9 cellular contexts compared by ENCODE assay signal in genomic region chr22:40415531-40416266, GRCh38. TPM values are rescaled to one million over a fixed set of nuclear protein-coding genes. Genes with fewer than 3 reads are reported as not detected.
A peak's percentile ranks its signal among the peaks of the same experiment; 100 is the strongest.
DNase-seq lines count a peak whose midpoint lies in the region; ATAC-seq, FAIRE-seq and TF ChIP-seq lines count a peak whose summit lies in the region.
"Had no signal": no experiment of that assay in that cellular context is flagged by ENCODE, and none has a peak within 500 bp of the region (broad histone marks: within the 10 kb centered on the region; RNA-seq: fewer than 3 reads in every experiment).

No MANE protein-coding gene starts in this region.

- no peak overlapping the region for H3K9ac ChIP-seq in astrocyte (ENCODE audit: low read length)

- H3K36me3 ChIP-seq in astrocyte (ENCODE audit: insufficient read depth, low read length), result peaks cover 16% of the 10 kb centered on the region

- H3K9me3 Mint-ChIP-seq in IgD-negative memory B cell, result peaks cover 0 to 1% (median 0%) of the 10 kb centered on the region in 3 donors
- no peaks in the 10 kb centered on the region for H3K9me3 Mint-ChIP-seq in astrocyte (ENCODE audit: unreplicated experiment)
- H3K9me3 Mint-ChIP-seq in nephron, result no peaks in the 10 kb centered on the region

- H3K79me2 ChIP-seq in astrocyte (ENCODE audit: insufficient read depth, low read length), result peaks cover 4% of the 10 kb centered on the region

- ATAC-seq in HG02759 (IDR thresholded peaks at IDR 0.05; ENCODE audit: unreplicated experiment) (no peak), GM18861 (IDR thresholded peaks at IDR 0.05; ENCODE audit: unreplicated experiment) (no peak)

- TF ChIP-seq CTCF in GM10266 (IDR thresholded peaks at IDR 0.05; ENCODE audit: control insufficient read depth, insufficient read depth, low read depth, missing control alignments) (no peak), astrocyte (IDR thresholded peaks at IDR 0.05; ENCODE audit: insufficient read depth, low read depth, low read length) (no peak), nephron (IDR thresholded peaks at IDR 0.05; ENCODE audit: unreplicated experiment in 3 of 3) (no peak)

- H2AFZ ChIP-seq in astrocyte (ENCODE audit: low read depth, low read length), result no peak overlapping the region

- H3K27ac Mint-ChIP-seq in IgD-negative memory B cell (peak overlapping the region; percentile 20 to 93 (median 93)), astrocyte (ENCODE audit: unreplicated experiment) (peak overlapping the region; percentile 78), nephron (peak overlapping the region; percentile 86 to 92 (median 92))

- H3K4me1 ChIP-seq in astrocyte (ENCODE audit: insufficient read depth, low read length), result peaks cover 4% of the 10 kb centered on the region

- H3K36me3 Mint-ChIP-seq in IgD-negative memory B cell (peaks cover 4% of the 10 kb centered on the region), astrocyte (ENCODE audit: low read depth, unreplicated experiment) (peaks cover 3% of the 10 kb centered on the region), nephron (ENCODE audit: low read depth) (peaks cover 42% of the 10 kb centered on the region)

- H3K4me1 Mint-ChIP-seq in IgD-negative memory B cell (peaks cover 38 to 47% (median 46%) of the 10 kb centered on the region in 3 donors), astrocyte (ENCODE audit: low read depth, unreplicated experiment) (peaks cover 2% of the 10 kb centered on the region), nephron (peaks cover 37% of the 10 kb centered on the region)

- DNase-seq in GM10266 (ENCODE audit: extremely low spot score) (peak; percentile 74), astrocyte (ENCODE audit: low read depth) (no peak), A172 (ENCODE audit: low spot score) (no peak), cerebellar cortex (ENCODE audit: low spot score) (no peak)
- DNase-seq: NCI-H774 had no signal

- no peaks in the 10 kb centered on the region for H3K27me3 ChIP-seq in astrocyte (ENCODE audit: insufficient read depth, low read length)

- no peak for FAIRE-seq in astrocyte (lab: Jason Lieb, UNC)

- no peak overlapping the region for H3K27ac ChIP-seq in astrocyte (ENCODE audit: low read depth, low read length)

- peaks cover 1% of the 10 kb centered on the region for H3K27me3 Mint-ChIP-seq in IgD-negative memory B cell
- no peaks in the 10 kb centered on the region for H3K27me3 Mint-ChIP-seq in astrocyte (ENCODE audit: low read depth, unreplicated experiment)
- no peaks in the 10 kb centered on the region for H3K27me3 Mint-ChIP-seq in nephron (ENCODE audit: low read depth)

- no peaks in the 10 kb centered on the region for H3K9me3 ChIP-seq in astrocyte (ENCODE audit: insufficient read depth, low read depth, low read length)

- peaks cover 78% of the 10 kb centered on the region for H4K20me1 ChIP-seq in astrocyte (ENCODE audit: insufficient read depth, low read length)

- H3K4me2 ChIP-seq in astrocyte (ENCODE audit: low read length), result no peak overlapping the region

- H3K4me3 Mint-ChIP-seq in IgD-negative memory B cell (peak overlapping the region; percentile 71 to 91 (median 86)), astrocyte (ENCODE audit: unreplicated experiment) (no peak overlapping the region), nephron (peak overlapping the region in 1 of 3 experiments; percentile 37)

- no peak overlapping the region for H3K4me3 ChIP-seq in astrocyte (ENCODE audit: insufficient read depth, low read depth, low read length)

RNA-seq across cellular contexts. Expression of gene SGSM3, which starts 45.3 kb away (rescaled TPM):
- 53.3 TPM for polyA plus RNA-seq in IgD-negative memory B cell
- total RNA-seq in astrocyte, result 69.5 and 70.9 TPM in 2 replicates
- 23.7 and 25.3 TPM in 2 replicates for total RNA-seq in A172 (2014; rRNA removed; shearing (Covaris generic))
